In the genomic region with DNA sequence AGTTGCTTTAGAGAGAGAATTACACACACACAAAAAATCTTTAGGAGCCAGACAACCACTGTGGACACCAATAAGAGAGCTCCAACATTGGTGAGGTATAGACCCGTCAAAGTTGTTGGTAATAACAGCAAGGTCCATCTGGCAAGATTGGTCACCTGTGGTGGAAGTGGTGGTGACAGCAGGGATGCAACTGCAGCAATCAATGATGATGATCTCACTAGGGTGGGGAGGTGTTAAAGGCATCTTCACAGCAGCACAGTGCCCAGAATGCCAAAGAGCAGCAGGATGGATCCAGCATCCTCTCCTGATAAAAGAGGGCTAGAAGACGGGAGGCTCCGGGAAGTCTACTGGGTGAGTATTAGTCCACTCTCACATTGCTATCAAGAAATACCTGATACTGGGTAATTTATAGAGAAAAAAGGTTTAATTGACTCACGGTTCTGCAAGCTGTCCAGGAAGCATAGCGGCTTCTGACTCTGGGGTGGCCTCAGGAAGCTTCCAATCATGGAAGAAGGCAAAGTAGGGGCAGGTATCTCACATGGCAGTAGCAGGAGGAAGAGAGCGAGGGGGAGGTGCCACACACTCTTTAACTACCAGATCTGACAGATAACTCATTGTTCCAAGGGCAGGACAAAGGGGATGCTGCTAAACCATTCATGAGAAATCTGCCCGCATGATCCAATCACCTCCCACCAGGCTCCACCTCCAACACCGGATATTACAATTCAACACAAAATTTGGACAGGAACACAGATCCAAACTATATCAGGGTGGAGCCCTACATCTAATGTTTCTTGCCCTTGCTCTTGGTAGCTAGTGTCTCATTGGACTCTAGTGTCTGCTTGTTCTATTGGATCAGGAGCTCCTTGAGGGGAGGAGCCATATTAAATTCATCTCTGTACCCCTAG, we compare ENCODE assay signal across 19 cellular contexts. TPM values are rescaled to one million over a fixed set of nuclear protein-coding genes. Genes with fewer than 3 reads are reported as not detected.
DNase-seq lines count a peak whose midpoint lies in the region; ATAC-seq, FAIRE-seq and TF ChIP-seq lines count a peak whose summit lies in the region.
"Had no signal": no experiment of that assay in that cellular context is flagged by ENCODE, and none has a peak within 500 bp of the region (broad histone marks: within the 10 kb centered on the region; RNA-seq: fewer than 3 reads in every experiment).

No MANE protein-coding gene starts in this region.

- no peaks in the 10 kb centered on the region for H3K36me3 ChIP-seq in HEK293 (ENCODE audit: control insufficient read depth in 2 of 2, insufficient read depth in 1 of 2, low read length in 2 of 2)
- no peaks in the 10 kb centered on the region for H3K36me3 ChIP-seq in astrocyte (ENCODE audit: insufficient read depth, low read length)
- no peaks in the 10 kb centered on the region for H3K36me3 ChIP-seq in kidney (ENCODE audit: control insufficient read depth in 1 of 2, insufficient read depth in 2 of 2, low read length in 2 of 2)

- H3K27ac ChIP-seq in HEK293 (ENCODE audit: extremely low read depth, low read depth, low read length) (no peak overlapping the region), astrocyte (ENCODE audit: low read depth, low read length) (no peak overlapping the region), kidney (ENCODE audit: low read depth in 2 of 2, low read length in 2 of 2) (peak overlapping the region; percentile 72 to 79)

- no peak for DNase-seq in astrocyte (ENCODE audit: low read depth)
- DNase-seq in kidney, result no peak
- no peak for DNase-seq in stimulated activated naive B cell treated with anti-CD40 and anti-IgM and Interleukin-4, amounts not matched to agents 10 μg/mL and 1 μg/mL and 100 μg/mL, for 72 hours
- DNase-seq in DMS79 (lab: John Stamatoyannopoulos, UW), result no peak
- no peak for DNase-seq in sciatic nerve (ENCODE audit: low spot score)
- DNase-seq: activated CD4-positive, alpha-beta T cell treated with anti-CD3 and anti-CD28 coated beads for 36 hours; activated CD8-positive, alpha-beta memory T cell treated with anti-CD3 and anti-CD28 coated beads, Interleukin-2, amount 50 U/mL, for 4 hours; activated gamma-delta T cell treated with Interleukin-2 at 50 U/mL for 16 hours; anterior cingulate cortex; Karpas-422; left cardiac atrium; NCI-H1092 treated with DMSO at 0.1 percent for 48 hours; occipital lobe; stimulated activated CD4-positive, alpha-beta T cell treated with anti-CD3 and anti-CD28 coated beads, Interleukin-2, amount 100 ng/mL, for 24 hours had no signal

- H4K20me1 ChIP-seq in astrocyte (ENCODE audit: insufficient read depth, low read length), result no peaks in the 10 kb centered on the region

- TF ChIP-seq CTCF in HEK293 (tag by site-specific recombination; IDR thresholded peaks at IDR 0.05) (no peak), astrocyte (IDR thresholded peaks at IDR 0.05; ENCODE audit: insufficient read depth, low read depth, low read length) (no peak), kidney (IDR thresholded peaks at IDR 0.05; ENCODE audit: borderline replicate concordance, extremely low read depth, insufficient read depth) (no peak)

- H3K4me1 ChIP-seq in HEK293 (ENCODE audit: control insufficient read depth, insufficient read depth, low read length) (no peaks in the 10 kb centered on the region), astrocyte (ENCODE audit: insufficient read depth, low read length) (peaks cover 9% of the 10 kb centered on the region), kidney (ENCODE audit: control insufficient read depth in 1 of 2, insufficient read depth in 1 of 2, low read depth in 1 of 2, low read length in 2 of 2) (peaks cover 2 to 9% of the 10 kb centered on the region in 2 donors)

- H3K9ac ChIP-seq in astrocyte (ENCODE audit: low read length), result no peak overlapping the region
- no peak overlapping the region for H3K9ac ChIP-seq in kidney (ENCODE audit: low read length in 2 of 2)

- H3K9me3 Mint-ChIP-seq in astrocyte (ENCODE audit: unreplicated experiment), result no peaks in the 10 kb centered on the region
- H3K9me3 Mint-ChIP-seq in stimulated activated naive B cell treated with anti-CD40 and anti-IgM and Interleukin-4, amounts not matched to agents 10 μg/mL and 1 μg/mL and 100 μg/mL, for 72 hours, result no peaks in the 10 kb centered on the region

- FAIRE-seq in astrocyte (lab: Jason Lieb, UNC) (no peak), kidney (lab: Jason Lieb, UNC) (no peak)
- FAIRE-seq: endometrium, frontal cortex had no signal

- peak overlapping the region; percentile 12 for H3K27ac Mint-ChIP-seq in astrocyte (ENCODE audit: unreplicated experiment)
- peak overlapping the region; percentile 15 for H3K27ac Mint-ChIP-seq in stimulated activated naive B cell treated with anti-CD40 and anti-IgM and Interleukin-4, amounts not matched to agents 10 μg/mL and 1 μg/mL and 100 μg/mL, for 72 hours
- H3K27ac Mint-ChIP-seq: activated CD4-positive, alpha-beta T cell treated with anti-CD3 and anti-CD28 coated beads for 36 hours had no signal

- POLR2A ChIA-PET in HEK293 (lab: Yijun Ruan, JAX), result no interaction called here

- H3K79me2 ChIP-seq in astrocyte (ENCODE audit: insufficient read depth, low read length), result no peaks in the 10 kb centered on the region

- no peak for ATAC-seq in stimulated activated naive B cell treated with anti-CD40 and anti-IgM and Interleukin-4, amounts not matched to agents 10 μg/mL and 1 μg/mL and 100 μg/mL, for 72 hours (replicated peaks)
- ATAC-seq in sciatic nerve, result no peak
- no peak for ATAC-seq in HG03095 (IDR thresholded peaks at IDR 0.05; ENCODE audit: unreplicated experiment)
- no peak for ATAC-seq in GM18502 (IDR thresholded peaks at IDR 0.05; ENCODE audit: poor library complexity, unreplicated experiment)
- ATAC-seq: left cardiac atrium had no signal

- no peaks in the 10 kb centered on the region for H3K27me3 ChIP-seq in astrocyte (ENCODE audit: insufficient read depth, low read length)

- peaks cover 1% of the 10 kb centered on the region for H3K4me1 Mint-ChIP-seq in astrocyte (ENCODE audit: low read depth, unreplicated experiment)
- peaks cover 6 to 11% of the 10 kb centered on the region in 2 donors for H3K4me1 Mint-ChIP-seq in stimulated activated naive B cell treated with anti-CD40 and anti-IgM and Interleukin-4, amounts not matched to agents 10 μg/mL and 1 μg/mL and 100 μg/mL, for 72 hours

- H3K4me3 ChIP-seq in HEK293 (ENCODE audit: low read depth, low read length) (no peak overlapping the region), astrocyte (ENCODE audit: insufficient read depth, low read depth, low read length) (no peak overlapping the region), kidney (ENCODE audit: low read length in 2 of 2) (peak overlapping the region; percentile 2 to 37)

- H3K36me3 Mint-ChIP-seq in astrocyte (ENCODE audit: low read depth, unreplicated experiment), result no peaks in the 10 kb centered on the region
- H3K36me3 Mint-ChIP-seq in stimulated activated naive B cell treated with anti-CD40 and anti-IgM and Interleukin-4, amounts not matched to agents 10 μg/mL and 1 μg/mL and 100 μg/mL, for 72 hours, result no peaks in the 10 kb centered on the region

- H3K4me3 Mint-ChIP-seq in astrocyte (ENCODE audit: unreplicated experiment), result no peak overlapping the region
- H3K4me3 Mint-ChIP-seq in stimulated activated naive B cell treated with anti-CD40 and anti-IgM and Interleukin-4, amounts not matched to agents 10 μg/mL and 1 μg/mL and 100 μg/mL, for 72 hours, result no peak overlapping the region
- H3K4me3 Mint-ChIP-seq: activated CD4-positive, alpha-beta T cell treated with anti-CD3 and anti-CD28 coated beads for 36 hours had no signal

- H2AFZ ChIP-seq in astrocyte (ENCODE audit: low read depth, low read length), result no peak overlapping the region

- H3K9me3 ChIP-seq in HEK293 (ENCODE audit: control insufficient read depth, insufficient read depth, low read depth, low read length) (no peaks in the 10 kb centered on the region), astrocyte (ENCODE audit: insufficient read depth, low read depth, low read length) (no peaks in the 10 kb centered on the region), kidney (ENCODE audit: control insufficient read depth in 1 of 2, low read length in 2 of 2) (no peaks in the 10 kb centered on the region)

- CTCF ChIA-PET in HEK293 (lab: Yijun Ruan, JAX), result interaction anchor here (0.5 to 1.6 kb wide), 4 partner anchors 14 to 124 kb away, joined by 3 to 4 read pairs (median 4); no protein-coding TSS in a partner anchor

- intact Hi-C loops in kidney (cut with DNase I), result no loop called here
- intact Hi-C loops in sciatic nerve (cut with DNase I), result no loop called here

- no peaks in the 10 kb centered on the region for H3K27me3 Mint-ChIP-seq in astrocyte (ENCODE audit: low read depth, unreplicated experiment)
- H3K27me3 Mint-ChIP-seq in stimulated activated naive B cell treated with anti-CD40 and anti-IgM and Interleukin-4, amounts not matched to agents 10 μg/mL and 1 μg/mL and 100 μg/mL, for 72 hours, result peaks cover 19 to 22% of the 10 kb centered on the region in 2 donors

- no peak overlapping the region for H3K4me2 ChIP-seq in astrocyte (ENCODE audit: low read length)

TF ChIP-seq in HEK293, 187 proteins besides CTCF, POLR2A, EP300 and RAD21 (continues in another document):
- no peak for TF ChIP-seq TSHZ1 (tag by site-specific recombination; IDR thresholded peaks at IDR 0.05; ENCODE audit: borderline replicate concordance)
- no peak for TF ChIP-seq ZNF791 (tag by site-specific recombination; IDR thresholded peaks at IDR 0.05)

RNA-seq across cellular contexts. Expression of gene KLHL31, which starts 48.9 kb away (rescaled TPM):
- 0.19 and 0.36 TPM in 2 replicates for total RNA-seq in astrocyte
- total RNA-seq in kidney, result 0.25 TPM
- polyA plus RNA-seq in kidney (ENCODE audit: insufficient read depth, low read depth, low replicate concordance), result 0.22 TPM
- total RNA-seq in sciatic nerve, result 1.2 TPM

Comparison
In these comparisons a context has a peak if more than half of its experiments do, and no peak if none do; other contexts are left out.
1. H3K27ac ChIP-seq: peak in kidney (2 of 2); none in HEK293 (single experiment) and astrocyte (single experiment).
2. H3K4me3 ChIP-seq: peak in kidney (2 of 2); none in HEK293 (single experiment) and astrocyte (single experiment).